Comparison of ENCODE assay signal across 16 cellular contexts in the genomic region with DNA sequence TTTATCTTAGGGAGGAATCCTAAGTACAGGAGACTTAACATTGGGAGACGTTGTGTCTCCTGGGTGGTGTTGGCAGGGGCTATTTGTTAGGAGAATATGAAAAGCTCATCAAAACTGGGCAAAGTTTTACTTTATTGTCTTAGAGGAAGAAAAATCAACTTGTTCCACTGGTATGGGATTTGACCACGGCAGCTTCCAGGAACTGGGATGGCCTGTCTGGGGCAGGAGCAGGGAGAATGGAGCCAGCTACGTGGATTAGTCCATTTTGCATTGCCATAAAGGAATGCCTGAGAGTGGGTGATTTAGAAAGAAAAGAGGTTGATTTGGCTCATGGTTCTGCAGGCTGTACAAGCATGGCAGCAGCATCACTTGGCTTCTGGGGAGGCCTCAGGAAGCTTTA.
DNase-seq lines count a peak whose midpoint lies in the region; ATAC-seq and TF ChIP-seq lines count a peak whose summit lies in the region.
"Had no signal": no experiment of that assay in that cellular context is flagged by ENCODE, and none has a peak within 500 bp of the region (broad histone marks: within the 10 kb centered on the region; RNA-seq: fewer than 3 reads in every experiment).

No MANE protein-coding gene starts in this region.

- H3K9ac ChIP-seq in mammary epithelial cell (ENCODE audit: insufficient read depth, low read length): no peak overlapping the region
- H3K9ac ChIP-seq in fibroblast of lung (ENCODE audit: insufficient read depth, low read length): no peak overlapping the region
- H3K9ac ChIP-seq in parathyroid adenoma: no peak overlapping the region

- in situ Hi-C loops in mammary epithelial cell (cut with MboI; ENCODE audit: low sequenced_read_pairs in 2 of 2): no loop called here

- BruUV-seq in mammary epithelial cell (replicated peaks; lab: Mats Ljungman, UMichigan): no TSS peak

- peak overlapping the region; percentile 68 to 87 for H3K27ac ChIP-seq in breast epithelium
- no peak overlapping the region for H3K27ac ChIP-seq in mammary epithelial cell (ENCODE audit: insufficient read depth, low read depth, low read length)
- peak overlapping the region; percentile 58 for H3K27ac ChIP-seq in fibroblast of lung (ENCODE audit: insufficient read depth, low read length)
- peak overlapping the region; percentile 80 for H3K27ac ChIP-seq in parathyroid adenoma

- CTCF ChIA-PET in mammary epithelial cell (lab: Charles Lee; ENCODE audit: low non-redundant PET): no interaction called here

- H3K36me3 ChIP-seq in breast epithelium: no peaks in the 10 kb centered on the region
- no peaks in the 10 kb centered on the region for H3K36me3 ChIP-seq in mammary epithelial cell (ENCODE audit: insufficient read depth, low read length)
- no peaks in the 10 kb centered on the region for H3K36me3 ChIP-seq in fibroblast of lung (ENCODE audit: control insufficient read depth, insufficient read depth, low read length)
- no peaks in the 10 kb centered on the region for H3K36me3 ChIP-seq in parathyroid adenoma (ENCODE audit: control insufficient read depth, insufficient read depth, low read length)

- dilution Hi-C loops in mammary epithelial cell (cut with HindIII; ENCODE audit: low sequenced_read_pairs): no loop called here

- H3K27me3 ChIP-seq in breast epithelium (no peaks in the 10 kb centered on the region), mammary epithelial cell (ENCODE audit: insufficient read depth, low read length) (no peaks in the 10 kb centered on the region), fibroblast of lung (ENCODE audit: control insufficient read depth, insufficient read depth, low read length) (no peaks in the 10 kb centered on the region), parathyroid adenoma (ENCODE audit: control insufficient read depth, insufficient read depth, low read length) (no peaks in the 10 kb centered on the region)

- no peak for TF ChIP-seq POLR2A in breast epithelium (IDR thresholded peaks at IDR 0.05)

- H3K9me3 ChIP-seq in breast epithelium (no peaks in the 10 kb centered on the region), mammary epithelial cell (replicated peaks; ENCODE audit: insufficient read depth, low read length) (no peaks in the 10 kb centered on the region), fibroblast of lung (ENCODE audit: control insufficient read depth, insufficient read depth, low read depth, low read length) (no peaks in the 10 kb centered on the region), parathyroid adenoma (ENCODE audit: control insufficient read depth, low read length) (no peaks in the 10 kb centered on the region)
- H3K9me3 ChIP-seq: Caco-2 had no signal

- H3K4me1 ChIP-seq in breast epithelium (peaks cover 0 to 4% of the 10 kb centered on the region in 2 donors), mammary epithelial cell (ENCODE audit: insufficient read depth, low read length) (peaks cover 10% of the 10 kb centered on the region), fibroblast of lung (ENCODE audit: control insufficient read depth, extremely low read depth, insufficient read depth, low read length) (peaks cover 17% of the 10 kb centered on the region), parathyroid adenoma (peaks cover 18% of the 10 kb centered on the region)
- H3K4me1 ChIP-seq: Caco-2 had no signal

- DNase-seq in breast epithelium (ENCODE audit: low spot score in 2 of 2): no peak
- DNase-seq in mammary epithelial cell: no peak
- peak in 1 of 2 donors; percentile 69 for DNase-seq in fibroblast of lung (ENCODE audit: low read depth in 2 of 2)
- DNase-seq in effector CD8-positive, alpha-beta T cell (lab: John Stamatoyannopoulos, UW): no peak
- no peak for DNase-seq in stimulated activated CD4-positive, alpha-beta T cell treated with anti-CD3 and anti-CD28 coated beads, Interleukin-4, amount 100 ng/mL, for 1 hour
- no peak for DNase-seq in HCEC 1CT
- DNase-seq: 8988T, Caco-2, DMS53, H9, MV-4-11, NCI-H1417 treated with DMSO at 0.1 percent for 48 hours, NCI-H2029, NCI-H2171 treated with DMSO at 0.1 percent for 48 hours had no signal

- H3K4me2 ChIP-seq in mammary epithelial cell (ENCODE audit: insufficient read depth, low read depth, low read length) (no peak overlapping the region), fibroblast of lung (ENCODE audit: extremely low read depth, insufficient read depth, low read length) (no peak overlapping the region), parathyroid adenoma (ENCODE audit: low read length) (no peak overlapping the region)

- TF ChIP-seq CTCF in breast epithelium (IDR thresholded peaks at IDR 0.05) (no peak), mammary epithelial cell (conservative IDR thresholded peaks at IDR 0.05 in 1 of 2, IDR thresholded peaks at IDR 0.05 in 1 of 2; ENCODE audit: extremely low read depth in 1 of 2, insufficient read depth in 1 of 2, low read depth in 1 of 2, low read length in 2 of 2) (no peak), fibroblast of lung (conservative IDR thresholded peaks at IDR 0.05 in 1 of 2, IDR thresholded peaks at IDR 0.05 in 1 of 2; ENCODE audit: low read depth in 1 of 2, low read length in 2 of 2) (no peak), parathyroid adenoma (IDR thresholded peaks at IDR 0.05) (no peak)

- H3K4me3 ChIP-seq in breast epithelium (no peak overlapping the region), mammary epithelial cell (replicated peaks in 1 of 3; ENCODE audit: insufficient read depth in 1 of 3, low read depth in 2 of 3, low read length in 3 of 3) (no peak overlapping the region), fibroblast of lung (replicated peaks in 1 of 4; ENCODE audit: control extremely low read depth in 1 of 4, insufficient read depth in 1 of 4, low read depth in 3 of 4, low read length in 4 of 4) (no peak overlapping the region), parathyroid adenoma (ENCODE audit: low read depth, low read length) (no peak overlapping the region)

- H2AFZ ChIP-seq in mammary epithelial cell (ENCODE audit: low read depth, low read length) (no peak overlapping the region), fibroblast of lung (ENCODE audit: low read length) (no peak overlapping the region), parathyroid adenoma (peak overlapping the region; percentile 38)

- H3K79me2 ChIP-seq in mammary epithelial cell (ENCODE audit: insufficient read depth, low read length): no peaks in the 10 kb centered on the region
- no peaks in the 10 kb centered on the region for H3K79me2 ChIP-seq in fibroblast of lung (ENCODE audit: control insufficient read depth, insufficient read depth, low read length)
- H3K79me2 ChIP-seq in parathyroid adenoma: no peaks in the 10 kb centered on the region

- 59% methylated on average over 3 of the region's 3 CpGs for WGBS in mammary epithelial cell (ENCODE audit: low coverage, missing lambda C conversion rate)

- intact Hi-C loops in breast epithelium (cut with DNase I; ENCODE audit: low total_unique reads) (no loop called here), mammary epithelial cell (cut with micrococcal nuclease) (no loop called here)

- H4K20me1 ChIP-seq in mammary epithelial cell (ENCODE audit: insufficient read depth, low read length): no peaks in the 10 kb centered on the region
- H4K20me1 ChIP-seq in fibroblast of lung (ENCODE audit: control insufficient read depth, extremely low read depth, insufficient read depth, low read length): no peaks in the 10 kb centered on the region

- ATAC-seq in HG03565 (IDR thresholded peaks at IDR 0.05; ENCODE audit: unreplicated experiment): no peak
